8 cellular contexts compared by ENCODE assay signal in genomic region chr11:57424802-57425564, GRCh38. TPM values are rescaled to one million over a fixed set of nuclear protein-coding genes. Genes with fewer than 3 reads are reported as not detected.
DNase-seq lines count a peak whose midpoint lies in the region; ATAC-seq and TF ChIP-seq lines count a peak whose summit lies in the region.

No MANE protein-coding gene starts in this region.

- H3K9ac ChIP-seq in subcutaneous abdominal adipose tissue (ENCODE audit: low read length in 5 of 5) = peak overlapping the region in 4 of 5 donors; percentile 70 to 86 (median 78)

- H3K9me3 ChIP-seq in neutrophil = no peaks in the 10 kb centered on the region
- H3K9me3 ChIP-seq in subcutaneous abdominal adipose tissue (ENCODE audit: control insufficient read depth in 5 of 5, low read length in 5 of 5) = no peaks in the 10 kb centered on the region

- DNase-seq in NOMO-1 (lab: John Stamatoyannopoulos, UW; ENCODE audit: unreplicated experiment in 2 of 2) (peak; percentile 94 to 95), erythroblast (lab: John Stamatoyannopoulos, UW) (peak; percentile 98 to 99), mesenteric fat pad (ENCODE audit: low spot score) (no peak)
- peak; percentile 71 for DNase-seq in activated CD8-positive, alpha-beta memory T cell treated with anti-CD3 and anti-CD28 coated beads, Interleukin-2, amount 50 U/mL, for 1 hour (ENCODE audit: extremely low read depth)

- H3K4me1 ChIP-seq in neutrophil (ENCODE audit: control insufficient read depth in 1 of 2, insufficient read depth in 1 of 2, low read depth in 1 of 2, low read length in 1 of 2) = peaks cover 34 to 37% of the 10 kb centered on the region in 2 experiments
- H3K4me1 ChIP-seq in subcutaneous abdominal adipose tissue (ENCODE audit: control insufficient read depth in 5 of 5, insufficient read depth in 5 of 5, low read length in 5 of 5) = peaks cover 24 to 50% (median 48%) of the 10 kb centered on the region in 5 donors

- H3K27me3 ChIP-seq in neutrophil (no peaks in the 10 kb centered on the region), subcutaneous abdominal adipose tissue (ENCODE audit: control insufficient read depth in 5 of 5, insufficient read depth in 4 of 5, low read length in 5 of 5) (no peaks in the 10 kb centered on the region)

- peak overlapping the region; percentile 21 to 75 for H3K4me3 ChIP-seq in neutrophil (ENCODE audit: low read depth in 1 of 2, low read length in 1 of 2)
- peak overlapping the region; percentile 23 to 68 (median 57) for H3K4me3 ChIP-seq in subcutaneous abdominal adipose tissue (ENCODE audit: low read depth in 1 of 5, low read length in 5 of 5)

- peaks cover 26% of the 10 kb centered on the region for H3K36me3 ChIP-seq in neutrophil
- H3K36me3 ChIP-seq in subcutaneous abdominal adipose tissue (ENCODE audit: control insufficient read depth in 5 of 5, insufficient read depth in 5 of 5, low read length in 5 of 5) = peaks cover 0 to 34% (median 23%) of the 10 kb centered on the region in 5 donors

- peak; percentile 92 for TF ChIP-seq POLR2A in erythroblast (IDR thresholded peaks at IDR 0.05; ENCODE audit: low read length)

- H3K27ac ChIP-seq in neutrophil = peak overlapping the region; percentile 82
- peak overlapping the region; percentile 96 for H3K27ac ChIP-seq in subcutaneous abdominal adipose tissue (ENCODE audit: low read depth, low read length)

- TF ChIP-seq CTCF in neutrophil (IDR thresholded peaks at IDR 0.05) = no peak

- ATAC-seq in GM18511 (IDR thresholded peaks at IDR 0.05; ENCODE audit: unreplicated experiment) = peak; percentile 91
- ATAC-seq in HG02763 (IDR thresholded peaks at IDR 0.05; ENCODE audit: unreplicated experiment) = peak; percentile 89

RNA-seq across cellular contexts. Expression of gene SLC43A3, which starts 1.9 kb away (rescaled TPM):
- 95.1 TPM for total RNA-seq in mesenteric fat pad

RNA-seq across cellular contexts. Expression of gene PRG2, which starts 34.5 kb away (rescaled TPM):
- 0.45 TPM for total RNA-seq in mesenteric fat pad

RNA-seq across cellular contexts. Expression of gene RTN4RL2, which starts 35.3 kb away (rescaled TPM):
- 2.8 TPM for total RNA-seq in mesenteric fat pad

RNA-seq across cellular contexts. Expression of gene PRG3, which starts 44.0 kb away (rescaled TPM):
- not detected for total RNA-seq in mesenteric fat pad
